ENCODE assay signal across 21 cellular contexts in genomic region chr10:25786899-25787298, GRCh38.
A peak's percentile ranks its signal among the peaks of the same experiment; 100 is the strongest.
DNase-seq lines count a peak whose midpoint lies in the region; ATAC-seq, FAIRE-seq and TF ChIP-seq lines count a peak whose summit lies in the region.
"Had no signal": no experiment of that assay in that cellular context is flagged by ENCODE, and none has a peak within 500 bp of the region (broad histone marks: within the 10 kb centered on the region; RNA-seq: fewer than 3 reads in every experiment).

No MANE protein-coding gene starts in this region.

- H3K9me3 Mint-ChIP-seq in GM23338, result no peaks in the 10 kb centered on the region; the same call in 1 of the 3 replicates
- H3K9me3 Mint-ChIP-seq: CD4-positive, alpha-beta T cell; CD8-positive, alpha-beta T cell had no signal

- H3K27ac ChIP-seq in GM23338 (ENCODE audit: low read depth) (no peak overlapping the region), K562 (ENCODE audit: extremely low read depth, low read depth, low read length) (no peak overlapping the region), parathyroid adenoma (no peak overlapping the region)
- H3K27ac ChIP-seq: 22Rv1; A549; BLaER1 treated with 17β-estradiol and CSF1 and Interleukin-3, amounts not matched to agents 10 nM and 100 nM; C4-2B had no signal

- intact Hi-C loops in K562 (cut with micrococcal nuclease), result loop anchor here (1.0 kb wide), 1 partner anchor 22 kb away; no protein-coding TSS in a partner anchor

- H4K20me1 ChIP-seq in GM23338 (replicated peaks; ENCODE audit: insufficient read depth) (no peaks in the 10 kb centered on the region), K562 (replicated peaks; ENCODE audit: control insufficient read depth, insufficient read depth, low read length) (no peaks in the 10 kb centered on the region)
- H4K20me1 ChIP-seq: BLaER1 treated with 17β-estradiol and CSF1 and Interleukin-3, amounts not matched to agents 10 nM and 100 nM had no signal

- H3K9me2 ChIP-seq in GM23338 (ENCODE audit: insufficient read depth), result no peaks in the 10 kb centered on the region

- WGBS in K562 (ENCODE audit: insufficient coverage, low coverage, missing lambda C conversion rate), result 0% methylated on average over 2 of the region's 3 CpGs

- ATAC-seq in GM23338 (no peak), K562 (no peak), GM19452 (IDR thresholded peaks at IDR 0.05; ENCODE audit: unreplicated experiment) (no peak)
- ATAC-seq: A549; CD8-positive, alpha-beta T cell had no signal

- in situ Hi-C loops in K562 (cut with MboI), result no loop called here

- peaks cover 20% of the 10 kb centered on the region for H3K4me1 Mint-ChIP-seq in GM23338
- H3K4me1 Mint-ChIP-seq: B cell had no signal

- FAIRE-seq in K562 (lab: Jason Lieb, UNC), result no peak
- FAIRE-seq: A549, D721Med, G401.6, GM12891, GM18507 had no signal

- H3F3A ChIP-seq in GM23338 (replicated peaks; ENCODE audit: low read depth), result no peaks in the 10 kb centered on the region

- H3K4me1 ChIP-seq in GM23338 (ENCODE audit: insufficient read depth) (peaks cover 39% of the 10 kb centered on the region), K562 (replicated peaks in 1 of 2; ENCODE audit: control insufficient read depth in 2 of 2, insufficient read depth in 2 of 2, low read length in 2 of 2) (no peaks in the 10 kb centered on the region), parathyroid adenoma (no peaks in the 10 kb centered on the region)
- H3K4me1 ChIP-seq: A549; BLaER1 treated with 17β-estradiol and CSF1 and Interleukin-3, amounts not matched to agents 10 nM and 100 nM; Caco-2 had no signal

- no peaks in the 10 kb centered on the region for H3K36me3 ChIP-seq in GM23338 (ENCODE audit: insufficient read depth)
- no peaks in the 10 kb centered on the region for H3K36me3 ChIP-seq in K562 (ENCODE audit: control insufficient read depth, insufficient read depth, low read length)
- no peaks in the 10 kb centered on the region for H3K36me3 ChIP-seq in parathyroid adenoma (ENCODE audit: control insufficient read depth, insufficient read depth, low read length)
- H3K36me3 ChIP-seq: BLaER1 treated with 17β-estradiol and CSF1 and Interleukin-3, amounts not matched to agents 10 nM and 100 nM had no signal

- H3K4me3 Mint-ChIP-seq in GM23338, result no peak overlapping the region
- H3K4me3 Mint-ChIP-seq: B cell; CD4-positive, alpha-beta T cell; CD8-positive, alpha-beta T cell had no signal

- H3K27ac Mint-ChIP-seq in GM23338, result no peak overlapping the region
- H3K27ac Mint-ChIP-seq: B cell; CD4-positive, alpha-beta T cell; CD8-positive, alpha-beta T cell had no signal

- H3K36me3 Mint-ChIP-seq in GM23338 (ENCODE audit: low read depth), result no peaks in the 10 kb centered on the region
- H3K36me3 Mint-ChIP-seq: CD8-positive, alpha-beta T cell had no signal

- no peaks in the 10 kb centered on the region for H3K27me3 ChIP-seq in GM23338 (ENCODE audit: insufficient read depth)
- no peaks in the 10 kb centered on the region; a peak in 2 of 5 replicates for H3K27me3 ChIP-seq in K562 (ENCODE audit: control insufficient read depth in 2 of 2, insufficient read depth in 2 of 2, low read length in 2 of 2)
- no peaks in the 10 kb centered on the region for H3K27me3 ChIP-seq in parathyroid adenoma (ENCODE audit: control insufficient read depth, insufficient read depth, low read length)
- H3K27me3 ChIP-seq: BLaER1 treated with 17β-estradiol and CSF1 and Interleukin-3, amounts not matched to agents 10 nM and 100 nM had no signal

- no peaks in the 10 kb centered on the region for H3K9me1 ChIP-seq in K562 (ENCODE audit: control insufficient read depth, insufficient read depth, low read length)

- no peak overlapping the region for H3K9ac ChIP-seq in K562 (ENCODE audit: insufficient read depth in 1 of 2, low read depth in 2 of 2, low read length in 2 of 2)
- H3K9ac ChIP-seq in parathyroid adenoma, result no peak overlapping the region
- H3K9ac ChIP-seq: BLaER1 treated with 17β-estradiol and CSF1 and Interleukin-3, amounts not matched to agents 10 nM and 100 nM had no signal

- H3K4me3 ChIP-seq in GM23338 (no peak overlapping the region), K562 (no peak overlapping the region), parathyroid adenoma (ENCODE audit: low read depth, low read length) (no peak overlapping the region)
- H3K4me3 ChIP-seq: A549; BLaER1 treated with 17β-estradiol and CSF1 and Interleukin-3, amounts not matched to agents 10 nM and 100 nM had no signal

- H3K27me3 Mint-ChIP-seq in GM23338 (ENCODE audit: insufficient read depth, low read depth, poor library complexity), result peaks cover 8% of the 10 kb centered on the region

- CTCF ChIA-PET in K562 (lab: Yijun Ruan, JAX; ENCODE audit: low intra/inter-chr PET ratio), result no interaction called here

- TF ChIP-seq RAD21 in K562 (CRISPR knock-in tag; conservative IDR thresholded peaks at IDR 0.05 in 1 of 2, IDR thresholded peaks at IDR 0.05 in 1 of 2), result no peak

- H3K79me2 ChIP-seq in GM23338 (replicated peaks; ENCODE audit: insufficient read depth), result no peaks in the 10 kb centered on the region
- no peaks in the 10 kb centered on the region for H3K79me2 ChIP-seq in K562 (ENCODE audit: control insufficient read depth, insufficient read depth, low read length)
- H3K79me2 ChIP-seq in parathyroid adenoma, result no peaks in the 10 kb centered on the region

- DNase-seq in GM23338 (ENCODE audit: low spot score), result no peak
- no peak for DNase-seq in K562 (ENCODE audit: extremely low read depth in 1 of 4, low spot score in 3 of 4)
- DNase-seq in activated CD4-positive, CD25-positive, alpha-beta regulatory T cell treated with anti-CD3 and anti-CD28 coated beads, Interleukin-2, amount 50 U/mL, for 72 hours, result no peak
- DNase-seq: AML-193; Caco-2; Calu3; CD4-positive, alpha-beta T cell; CD8-positive, alpha-beta T cell; DMS79 treated with DMSO at 0.1 percent for 48 hours; GF-D8 had no signal

- POLR2A ChIA-PET in K562 (lab: Yijun Ruan, JAX), result no interaction called here

- H3K9me3 ChIP-seq in K562 (replicated peaks; ENCODE audit: control insufficient read depth, insufficient read depth, low read depth, low read length), result no peaks in the 10 kb centered on the region
- H3K9me3 ChIP-seq in parathyroid adenoma (ENCODE audit: control insufficient read depth, low read length), result no peaks in the 10 kb centered on the region
- H3K9me3 ChIP-seq: A549; BLaER1 treated with 17β-estradiol and CSF1 and Interleukin-3, amounts not matched to agents 10 nM and 100 nM; Caco-2 had no signal

- no peak overlapping the region for H3K4me2 ChIP-seq in GM23338
- no peak overlapping the region for H3K4me2 ChIP-seq in K562 (ENCODE audit: insufficient read depth, low read length)
- H3K4me2 ChIP-seq in parathyroid adenoma (ENCODE audit: low read length), result no peak overlapping the region
- H3K4me2 ChIP-seq: A549; BLaER1 treated with 17β-estradiol and CSF1 and Interleukin-3, amounts not matched to agents 10 nM and 100 nM had no signal

- TF ChIP-seq CTCF in GM23338 (conservative IDR thresholded peaks at IDR 0.05; ENCODE audit: low read depth in 2 of 2), result no peak
- TF ChIP-seq CTCF in K562 (IDR thresholded peaks at IDR 0.05 in 2 of 3, conservative IDR thresholded peaks at IDR 0.05 in 1 of 3; ENCODE audit: insufficient read depth in 2 of 3, low read depth in 1 of 3, low read length in 3 of 3), result no peak
- TF ChIP-seq CTCF in parathyroid adenoma (IDR thresholded peaks at IDR 0.05), result no peak

- BruUV-seq in K562 (replicated peaks; lab: Mats Ljungman, UMichigan), result no TSS peak

- no peak for TF ChIP-seq EP300 in K562 (IDR thresholded peaks at IDR 0.05; ENCODE audit: low read length)

- TF ChIP-seq POLR2A in K562 (conservative IDR thresholded peaks at IDR 0.05), result no peak

- H2AFZ ChIP-seq in GM23338 (0 out of 2 replicates have a peak overlapping the region, but pooled peaks have one; percentile 28), K562 (ENCODE audit: low read depth, low read length) (no peak overlapping the region), parathyroid adenoma (peak overlapping the region; percentile 25)

TF ChIP-seq in GM23338, 12 proteins besides CTCF, POLR2A, EP300 and RAD21 (continues in another document):
- TF ChIP-seq NANOG (IDR thresholded peaks at IDR 0.05; ENCODE audit: borderline replicate concordance), result no peak

TF ChIP-seq in K562, 482 proteins besides CTCF, POLR2A, EP300 and RAD21:
- TF ChIP-seq, protein P1, sequence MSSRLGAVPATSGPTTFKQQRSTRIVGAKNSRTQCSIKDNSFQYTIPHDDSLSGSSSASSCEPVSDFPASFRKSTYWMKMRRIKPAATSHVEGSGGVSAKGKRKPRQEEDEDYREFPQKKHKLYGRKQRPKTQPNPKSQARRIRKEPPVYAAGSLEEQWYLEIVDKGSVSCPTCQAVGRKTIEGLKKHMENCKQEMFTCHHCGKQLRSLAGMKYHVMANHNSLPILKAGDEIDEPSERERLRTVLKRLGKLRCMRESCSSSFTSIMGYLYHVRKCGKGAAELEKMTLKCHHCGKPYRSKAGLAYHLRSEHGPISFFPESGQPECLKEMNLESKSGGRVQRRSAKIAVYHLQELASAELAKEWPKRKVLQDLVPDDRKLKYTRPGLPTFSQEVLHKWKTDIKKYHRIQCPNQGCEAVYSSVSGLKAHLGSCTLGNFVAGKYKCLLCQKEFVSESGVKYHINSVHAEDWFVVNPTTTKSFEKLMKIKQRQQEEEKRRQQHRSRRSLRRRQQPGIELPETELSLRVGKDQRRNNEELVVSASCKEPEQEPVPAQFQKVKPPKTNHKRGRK (tag; IDR thresholded peaks at IDR 0.05), result peak; percentile 79
- no peak for TF ChIP-seq MEF2A (IDR thresholded peaks at IDR 0.05; ENCODE audit: control insufficient read depth, low read depth, low read length)
